Comparison of ENCODE assay signal across 1 cellular context in genomic region chr20:6767536-6768227, GRCh38.
TF ChIP-seq lines count a peak whose summit lies in the region.

BMP2 (plus strand) TSS chr20:6767686; CDS start chr20:6770127, 2,441 bp downstream.

TF ChIP-seq in HepG2, 621 proteins besides CTCF, POLR2A, EP300 and RAD21 (continued from another document):
- TF ChIP-seq ZNF512B (CRISPR knock-in tag; IDR thresholded peaks at IDR 0.05; ENCODE audit: borderline replicate concordance) = no peak
- no peak for TF ChIP-seq ZNF205 (CRISPR knock-in tag; IDR thresholded peaks at IDR 0.05)
- peak; percentile 57; the same call in 1 of the 2 replicates for TF ChIP-seq SRY (CRISPR knock-in tag; IDR thresholded peaks at IDR 0.05)
- 0 out of 2 replicates have a peak, but pooled peaks have one; percentile 29 for TF ChIP-seq ZNF329 (CRISPR knock-in tag; IDR thresholded peaks at IDR 0.05; ENCODE audit: low read depth)
- TF ChIP-seq MZF1 (CRISPR knock-in tag; IDR thresholded peaks at IDR 0.05; ENCODE audit: borderline replicate concordance) = no peak
- no peak for TF ChIP-seq ATF2 (CRISPR knock-in tag; IDR thresholded peaks at IDR 0.05)
- no peak for TF ChIP-seq GABPA (IDR thresholded peaks at IDR 0.05; ENCODE audit: low read depth, low read length)
- no peak for TF ChIP-seq GABPA (CRISPR knock-in tag; IDR thresholded peaks at IDR 0.05; ENCODE audit: low read depth)
- no peak for TF ChIP-seq GPN1 (CRISPR knock-in tag; IDR thresholded peaks at IDR 0.05; ENCODE audit: borderline replicate concordance)
- no peak for TF ChIP-seq CEBPZ (IDR thresholded peaks at IDR 0.05; ENCODE audit: low read length)
- TF ChIP-seq DMTF1 (CRISPR knock-in tag; IDR thresholded peaks at IDR 0.05) = no peak
- TF ChIP-seq BCLAF1 (IDR thresholded peaks at IDR 0.05) = no peak
- TF ChIP-seq SP140L (CRISPR knock-in tag; IDR thresholded peaks at IDR 0.05; ENCODE audit: borderline replicate concordance) = no peak
- no peak for TF ChIP-seq ZNF460 (CRISPR knock-in tag; IDR thresholded peaks at IDR 0.05; ENCODE audit: borderline replicate concordance)
- TF ChIP-seq ZFP37 (CRISPR knock-in tag; IDR thresholded peaks at IDR 0.05; ENCODE audit: borderline replicate concordance) = no peak
- peak; percentile 18 for TF ChIP-seq STAG1 (CRISPR knock-in tag; IDR thresholded peaks at IDR 0.05)
- no peak for TF ChIP-seq ZNF792 (CRISPR knock-in tag; IDR thresholded peaks at IDR 0.05)
- no peak for TF ChIP-seq ZNF550 (CRISPR knock-in tag; IDR thresholded peaks at IDR 0.05; ENCODE audit: borderline replicate concordance)
- peak; percentile 16 for TF ChIP-seq ZNF883 (CRISPR knock-in tag; IDR thresholded peaks at IDR 0.05; ENCODE audit: not compliant biosample characterization)
- no peak for TF ChIP-seq CHCHD3 (CRISPR knock-in tag; IDR thresholded peaks at IDR 0.05)
- no peak for TF ChIP-seq SMYD3 (CRISPR knock-in tag; IDR thresholded peaks at IDR 0.05)
- TF ChIP-seq RAD51 (IDR thresholded peaks at IDR 0.05; ENCODE audit: borderline replicate concordance) = no peak
- TF ChIP-seq ZNF234 (CRISPR knock-in tag; conservative IDR thresholded peaks at IDR 0.05) = no peak
